In genomic region chr5:81700166-81700565, GRCh38 we compare ENCODE assay signal across 29 cellular contexts. TPM values are rescaled to one million over a fixed set of nuclear protein-coding genes. Genes with fewer than 3 reads are reported as not detected.
A peak's percentile ranks its signal among the peaks of the same experiment; 100 is the strongest.
DNase-seq lines count a peak whose midpoint lies in the region; ATAC-seq, FAIRE-seq and TF ChIP-seq lines count a peak whose summit lies in the region.
"Had no signal": no experiment of that assay in that cellular context is flagged by ENCODE, and none has a peak within 500 bp of the region (broad histone marks: within the 10 kb centered on the region; RNA-seq: fewer than 3 reads in every experiment).

No MANE protein-coding gene starts in this region.

- TF ChIP-seq CTCF in K562 (IDR thresholded peaks at IDR 0.05 in 2 of 3, conservative IDR thresholded peaks at IDR 0.05 in 1 of 3; ENCODE audit: insufficient read depth in 2 of 3, low read depth in 1 of 3, low read length in 3 of 3): no peak

- BruUV-seq in K562 (replicated peaks; lab: Mats Ljungman, UMichigan): no TSS peak

- H3K27ac ChIP-seq in K562 (ENCODE audit: extremely low read depth, low read depth, low read length): no peak overlapping the region
- H3K27ac ChIP-seq: 22Rv1; A549; BLaER1; BLaER1 treated with 17β-estradiol and CSF1 and Interleukin-3, amounts not matched to agents 10 nM and 100 nM; C4-2B had no signal

- no peak overlapping the region for H3K4me3 ChIP-seq in K562
- H3K4me3 ChIP-seq: A549, BLaER1 had no signal

- H3K79me2 ChIP-seq in K562 (ENCODE audit: control insufficient read depth, insufficient read depth, low read length): peaks cover 16% of the 10 kb centered on the region

- no peak for DNase-seq in K562 (ENCODE audit: extremely low read depth in 1 of 4, low spot score in 3 of 4)
- no peak for DNase-seq in effector CD4-positive, alpha-beta T cell
- DNase-seq: 8988T; ACHN; AML-193; BE2C; C1 segment of cervical spinal cord; Caco-2; Calu3; CD4-positive, alpha-beta memory T cell; CD4-positive, alpha-beta T cell; CD4-positive, CD25-positive, alpha-beta regulatory T cell; CD8-positive, alpha-beta memory T cell; CD8-positive, alpha-beta T cell; COR-L47; DMS 273 treated with DMSO at 0.1 percent for 48 hours; DMS153; DMS53; DMS79; DMS79 treated with DMSO at 0.1 percent for 48 hours; DND-41; EL had no signal

- no peak overlapping the region for H2AFZ ChIP-seq in K562 (ENCODE audit: low read depth, low read length)

- H3K27me3 ChIP-seq in K562 (ENCODE audit: control insufficient read depth in 2 of 2, insufficient read depth in 2 of 2, low read length in 2 of 2): no peaks in the 10 kb centered on the region
- H3K27me3 ChIP-seq: BE2C; BLaER1 treated with 17β-estradiol and CSF1 and Interleukin-3, amounts not matched to agents 10 nM and 100 nM had no signal

- no peak for ATAC-seq in K562
- ATAC-seq: A549; CD8-positive, alpha-beta T cell had no signal

- no peak for FAIRE-seq in K562 (lab: Jason Lieb, UNC)
- FAIRE-seq: A204.1, A549, D721Med had no signal

- in situ Hi-C loops in K562 (cut with MboI): no loop called here

- H4K20me1 ChIP-seq in K562 (replicated peaks; ENCODE audit: control insufficient read depth, insufficient read depth, low read length): no peaks in the 10 kb centered on the region

- TF ChIP-seq EP300 in K562 (IDR thresholded peaks at IDR 0.05; ENCODE audit: low read length): no peak

- no peak overlapping the region for H3K4me2 ChIP-seq in K562 (ENCODE audit: insufficient read depth, low read length)
- H3K4me2 ChIP-seq: A549; BLaER1; BLaER1 treated with 17β-estradiol and CSF1 and Interleukin-3, amounts not matched to agents 10 nM and 100 nM had no signal

- POLR2A ChIA-PET in K562 (lab: Yijun Ruan, JAX): interaction anchor here (2.1 kb wide), 1 partner anchor 9 kb away, joined by 5 read pairs; no protein-coding TSS in a partner anchor

- no peaks in the 10 kb centered on the region for H3K4me1 ChIP-seq in K562 (replicated peaks in 1 of 2; ENCODE audit: control insufficient read depth in 2 of 2, insufficient read depth in 2 of 2, low read length in 2 of 2)
- H3K4me1 ChIP-seq: A549; BE2C; BLaER1; BLaER1 treated with 17β-estradiol and CSF1 and Interleukin-3, amounts not matched to agents 10 nM and 100 nM; Caco-2 had no signal

- CTCF ChIA-PET in K562 (lab: Yijun Ruan, JAX; ENCODE audit: low intra/inter-chr PET ratio): no interaction called here

- peaks cover 4% of the 10 kb centered on the region for H3K9me3 ChIP-seq in K562 (replicated peaks; ENCODE audit: control insufficient read depth, insufficient read depth, low read depth, low read length)
- H3K9me3 ChIP-seq: A549, BE2C, Caco-2 had no signal

- no peak for TF ChIP-seq POLR2A in K562 (conservative IDR thresholded peaks at IDR 0.05)

- intact Hi-C loops in K562 (cut with micrococcal nuclease): no loop called here

- H3K9me1 ChIP-seq in K562 (ENCODE audit: control insufficient read depth, insufficient read depth, low read length): no peaks in the 10 kb centered on the region

- H3K36me3 ChIP-seq in K562 (ENCODE audit: control insufficient read depth, insufficient read depth, low read length): no peaks in the 10 kb centered on the region; the same call in 2 of the 3 replicates
- H3K36me3 ChIP-seq: BE2C had no signal

- no peak for TF ChIP-seq RAD21 in K562 (CRISPR knock-in tag; conservative IDR thresholded peaks at IDR 0.05 in 1 of 2, IDR thresholded peaks at IDR 0.05 in 1 of 2)

- H3K9ac ChIP-seq in K562 (ENCODE audit: insufficient read depth in 1 of 2, low read depth in 2 of 2, low read length in 2 of 2): no peak overlapping the region
- H3K9ac ChIP-seq: BLaER1; BLaER1 treated with 17β-estradiol and CSF1 and Interleukin-3, amounts not matched to agents 10 nM and 100 nM had no signal

TF ChIP-seq in K562, 482 proteins besides CTCF, POLR2A, EP300 and RAD21:
- TF ChIP-seq, protein P1, sequence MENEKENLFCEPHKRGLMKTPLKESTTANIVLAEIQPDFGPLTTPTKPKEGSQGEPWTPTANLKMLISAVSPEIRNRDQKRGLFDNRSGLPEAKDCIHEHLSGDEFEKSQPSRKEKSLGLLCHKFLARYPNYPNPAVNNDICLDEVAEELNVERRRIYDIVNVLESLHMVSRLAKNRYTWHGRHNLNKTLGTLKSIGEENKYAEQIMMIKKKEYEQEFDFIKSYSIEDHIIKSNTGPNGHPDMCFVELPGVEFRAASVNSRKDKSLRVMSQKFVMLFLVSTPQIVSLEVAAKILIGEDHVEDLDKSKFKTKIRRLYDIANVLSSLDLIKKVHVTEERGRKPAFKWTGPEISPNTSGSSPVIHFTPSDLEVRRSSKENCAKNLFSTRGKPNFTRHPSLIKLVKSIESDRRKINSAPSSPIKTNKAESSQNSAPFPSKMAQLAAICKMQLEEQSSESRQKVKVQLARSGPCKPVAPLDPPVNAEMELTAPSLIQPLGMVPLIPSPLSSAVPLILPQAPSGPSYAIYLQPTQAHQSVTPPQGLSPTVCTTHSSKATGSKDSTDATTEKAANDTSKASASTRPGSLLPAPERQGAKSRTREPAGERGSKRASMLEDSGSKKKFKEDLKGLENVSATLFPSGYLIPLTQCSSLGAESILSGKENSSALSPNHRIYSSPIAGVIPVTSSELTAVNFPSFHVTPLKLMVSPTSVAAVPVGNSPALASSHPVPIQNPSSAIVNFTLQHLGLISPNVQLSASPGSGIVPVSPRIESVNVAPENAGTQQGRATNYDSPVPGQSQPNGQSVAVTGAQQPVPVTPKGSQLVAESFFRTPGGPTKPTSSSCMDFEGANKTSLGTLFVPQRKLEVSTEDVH (IDR thresholded peaks at IDR 0.05; ENCODE audit: low read depth, partially characterized antibody): no peak
- TF ChIP-seq SRSF9 (IDR thresholded peaks at IDR 0.05; ENCODE audit: borderline replicate concordance, low read depth, low read length) (no peak), ZNF354B (CRISPR knock-in tag; IDR thresholded peaks at IDR 0.05) (no peak), ZNF644 (tag; IDR thresholded peaks at IDR 0.05; ENCODE audit: low read depth) (no peak), ZNF12 (CRISPR knock-in tag; IDR thresholded peaks at IDR 0.05) (no peak), MEF2D (tag; conservative IDR thresholded peaks at IDR 0.05; ENCODE audit: low read depth) (peak; percentile 48; the same call in 1 of the 2 replicates), ZNF175 (CRISPR knock-in tag; IDR thresholded peaks at IDR 0.05; ENCODE audit: low read depth) (no peak), KLF13 (tag; IDR thresholded peaks at IDR 0.05; ENCODE audit: borderline replicate concordance, low read depth) (no peak), MEF2A (IDR thresholded peaks at IDR 0.05; ENCODE audit: control insufficient read depth, low read depth, low read length) (peak; percentile 90; the same call in 1 of the 2 replicates), ARHGAP35 (IDR thresholded peaks at IDR 0.05; ENCODE audit: partially characterized antibody) (no peak), HSF4 (CRISPR knock-in tag; IDR thresholded peaks at IDR 0.05; ENCODE audit: borderline replicate concordance) (no peak), POU5F1 (IDR thresholded peaks at IDR 0.05; ENCODE audit: borderline replicate concordance, low read depth, low read length, partially characterized antibody) (no peak), TFAM (CRISPR knock-in tag; conservative IDR thresholded peaks at IDR 0.05) (no peak), CBX3 (IDR thresholded peaks at IDR 0.05; ENCODE audit: borderline replicate concordance in 1 of 2, low read length in 2 of 2) (peak in 1 of 2 experiments; percentile 57; a peak in 1 of 3 replicates), ZNF408 (CRISPR knock-in tag; IDR thresholded peaks at IDR 0.05; ENCODE audit: low read depth) (no peak), ZFX (CRISPR knock-in tag; IDR thresholded peaks at IDR 0.05) (no peak)
- TF ChIP-seq, protein P2, sequence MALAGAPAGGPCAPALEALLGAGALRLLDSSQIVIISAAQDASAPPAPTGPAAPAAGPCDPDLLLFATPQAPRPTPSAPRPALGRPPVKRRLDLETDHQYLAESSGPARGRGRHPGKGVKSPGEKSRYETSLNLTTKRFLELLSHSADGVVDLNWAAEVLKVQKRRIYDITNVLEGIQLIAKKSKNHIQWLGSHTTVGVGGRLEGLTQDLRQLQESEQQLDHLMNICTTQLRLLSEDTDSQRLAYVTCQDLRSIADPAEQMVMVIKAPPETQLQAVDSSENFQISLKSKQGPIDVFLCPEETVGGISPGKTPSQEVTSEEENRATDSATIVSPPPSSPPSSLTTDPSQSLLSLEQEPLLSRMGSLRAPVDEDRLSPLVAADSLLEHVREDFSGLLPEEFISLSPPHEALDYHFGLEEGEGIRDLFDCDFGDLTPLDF (CRISPR knock-in tag; IDR thresholded peaks at IDR 0.05): no peak
TF ChIP-seq in K562: peak in this region for 3.

RNA-seq across cellular contexts. Expression of gene SSBP2, which starts 50.7 kb away (rescaled TPM):
- total RNA-seq in K562 (2011; cell fraction: chromatin; rRNA removed; ENCODE audit: low replicate concordance): 60.8 and 64.6 TPM in 2 replicates
- total RNA-seq in K562 (2011; cell fraction: nucleolus; rRNA removed): 20.4 and 22.5 TPM in 2 replicates
- total RNA-seq in K562 (2011; cell fraction: nucleoplasm; rRNA removed): 30.7 and 41.1 TPM in 2 replicates
- total RNA-seq in K562 (2014; rRNA removed) (22.3 and 30.2 TPM in 2 replicates), K562 (2014; rRNA removed; fragmentation: Illumina TruSeq; extraction: Trizol) (42.1 and 47.2 TPM in 2 replicates), K562 (2015; rRNA removed; fragmentation: Illumina TruSeq; extraction: Trizol) (37.7 and 39.9 TPM in 2 replicates), K562 (2021) (36.4 and 41.1 TPM in 2 replicates)
- polyA plus RNA-seq in K562 (2011; rRNA removed) (47.6 and 88.4 TPM in 2 replicates), K562 (2014; fragmentation: Illumina TruSeq; extraction: Trizol) (62.5 and 78.7 TPM in 2 replicates), K562 (2014; fragmentation: Nextera tagmentation; extraction: Ambion mirVana) (100 to 1,000 TPM in 1 of 2 experiments, 10 to 100 TPM in 1; 81.8 to 133 TPM), K562 (2014; rRNA removed) (35.1 and 44.6 TPM in 2 replicates)
- 32.1 and 43.1 TPM in 2 replicates for polyA plus RNA-seq in K562 (2011; cell fraction: cytosol; rRNA removed)
- polyA plus RNA-seq in K562 (2011; cell fraction: nucleus; rRNA removed): 34.8 and 49.1 TPM in 2 replicates
- 37.3 and 54.7 TPM in 2 replicates for polyA plus RNA-seq in K562 (2012)
- polyA minus RNA-seq in K562 (2011; rRNA and poly(A)+ RNA removed): 42.0 and 53.6 TPM in 2 replicates
- polyA minus RNA-seq in K562 (2011; cell fraction: cytosol; rRNA and poly(A)+ RNA removed): 10.9 and 20.5 TPM in 2 replicates
- polyA minus RNA-seq in K562 (2011; cell fraction: nucleus; rRNA and poly(A)+ RNA removed): 24.2 and 28.5 TPM in 2 replicates
